Comparison of ENCODE assay signal across 20 cellular contexts in the genomic region with DNA sequence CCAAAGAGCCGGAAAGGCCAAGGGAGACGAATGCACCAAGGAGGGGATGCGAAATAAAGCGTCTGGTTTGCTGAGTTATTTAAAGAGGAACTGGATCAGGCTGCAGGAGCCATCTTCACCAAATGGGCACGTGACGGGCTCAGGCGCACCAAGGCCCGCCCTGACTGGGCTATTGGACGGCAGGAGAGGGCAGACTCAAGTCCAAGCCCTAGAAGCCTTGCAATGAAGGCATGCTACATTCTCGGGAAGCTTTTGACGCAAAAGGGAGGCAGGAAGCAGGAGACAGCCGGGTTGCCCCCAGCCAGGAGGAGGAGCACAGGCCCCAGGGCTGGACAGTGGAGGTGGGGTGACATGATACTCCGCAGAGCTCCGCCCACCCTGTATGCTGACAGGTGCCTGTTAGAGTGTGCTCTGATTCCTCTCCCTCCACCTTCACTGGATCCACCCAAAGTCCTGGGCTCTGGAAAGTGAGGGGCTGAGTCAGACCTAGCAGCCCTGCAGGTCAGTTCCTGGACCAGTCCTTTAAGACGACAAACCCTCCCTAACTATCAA.
"Had no signal": no experiment of that assay in that cellular context is flagged by ENCODE, and none has a peak within 500 bp of the region (broad histone marks: within the 10 kb centered on the region; RNA-seq: fewer than 3 reads in every experiment).

No MANE protein-coding gene starts in this region.

- DNase-seq: activated CD4-positive, alpha-beta T cell treated with anti-CD3 and anti-CD28 coated beads for 4 hours; activated CD8-positive, alpha-beta T cell treated with anti-CD3 and anti-CD28 coated beads, Interleukin-2, amount 10 ng/mL, durations not matched to agents 7 days and 5 days; activated effector memory CD4-positive, alpha-beta T cell treated with anti-CD3 and anti-CD28 coated beads, Interleukin-2, amount 50 U/mL, for 16 hours; activated naive CD4-positive, alpha-beta T cell treated with Interleukin-2 at 50 U/mL for 16 hours; activated T-cell treated with anti-CD3 and anti-CD28 coated beads, Interleukin-2, amount 50 U/mL, for 24 hours; brain microvascular endothelial cell; KG1; NCI-H1048; NCI-H1417; NCI-H1930; NCI-H2171; NCI-H2227 treated with DMSO at 0.1 percent for 48 hours; NCI-H446 treated with DMSO at 0.1 percent for 48 hours; NCI-H524 treated with DMSO at 0.1 percent for 48 hours; NCI-H82; SIG-M5; T-cell; T-helper 2 cell; T1000 had no signal

- ATAC-seq: activated CD8-positive, alpha-beta T cell treated with anti-CD3 and anti-CD28 coated beads, Interleukin-2, amount 10 ng/mL, durations not matched to agents 7 days and 5 days; T-cell had no signal

- H3K27me3 ChIP-seq: brain microvascular endothelial cell, cardiac muscle cell had no signal

- H3K4me3 ChIP-seq: cardiac muscle cell had no signal

- H3K27ac ChIP-seq: brain microvascular endothelial cell, cardiac muscle cell had no signal
